23 cellular contexts compared by ENCODE assay signal in genomic region chr2:239047861-239048260, GRCh38.
DNase-seq lines count a peak whose midpoint lies in the region; ATAC-seq, FAIRE-seq and TF ChIP-seq lines count a peak whose summit lies in the region.
"Had no signal": no experiment of that assay in that cellular context is flagged by ENCODE, and none has a peak within 500 bp of the region (broad histone marks: within the 10 kb centered on the region; RNA-seq: fewer than 3 reads in every experiment).

No MANE protein-coding gene starts in this region.

- in situ Hi-C loops in HepG2 (cut with HindIII; ENCODE audit: extremely low pct_ligation_motif_present, low pct_unique_long_range_greater_than_20kb) = no loop called here

- H3K9me3 ChIP-seq in HepG2 (ENCODE audit: low read length) (peaks cover 7% of the 10 kb centered on the region; the same call in 1 of the 2 replicates), right lobe of liver (no peaks in the 10 kb centered on the region), neuronal stem cell (replicated peaks in 1 of 2; ENCODE audit: control insufficient read depth in 2 of 2, insufficient read depth in 1 of 2, low read depth in 1 of 2, low read length in 2 of 2) (peaks cover 0 to 2% of the 10 kb centered on the region in 2 donors)
- H3K9me3 ChIP-seq: A549 had no signal

- no peak overlapping the region for H2BK120ac ChIP-seq in neuronal stem cell (ENCODE audit: low read depth, low read length)

- CTCF ChIA-PET in activated CD4-positive, alpha-beta memory T cell treated with anti-CD3 and anti-CD28 coated beads, Interleukin-2, amount 10 ng/mL, durations not matched to agents 7 days and 5 days (lab: Charles Lee) = no interaction called here
- CTCF ChIA-PET in activated CD4-positive, alpha-beta memory T cell treated with anti-CD3 and anti-CD28 coated beads for 36 hours (lab: Charles Lee) = no interaction called here
- CTCF ChIA-PET in HepG2 (lab: Yijun Ruan, JAX; ENCODE audit: low intra/inter-chr PET ratio, low total read pairs) = no interaction called here

- no peak for TF ChIP-seq POLR2A in HepG2 (IDR thresholded peaks at IDR 0.05; ENCODE audit: insufficient read depth in 1 of 2, low read depth in 2 of 2, low read length in 2 of 2)
- no peak for TF ChIP-seq POLR2A in right lobe of liver (IDR thresholded peaks at IDR 0.05)

- TF ChIP-seq CTCF in HepG2 (CRISPR knock-in tag; IDR thresholded peaks at IDR 0.05) (no peak), right lobe of liver (IDR thresholded peaks at IDR 0.05) (no peak)

- BruUV-seq in HepG2 (replicated peaks; lab: Mats Ljungman, UMichigan) = no TSS peak

- H2AFZ ChIP-seq in HepG2 (ENCODE audit: low read length) = no peak overlapping the region
- no peak overlapping the region for H2AFZ ChIP-seq in neuronal stem cell (ENCODE audit: low read length)
- H2AFZ ChIP-seq: GM23338 had no signal

- intact Hi-C loops in activated CD4-positive, alpha-beta memory T cell treated with anti-CD3 and anti-CD28 coated beads for 36 hours (cut with micrococcal nuclease) = no loop called here
- intact Hi-C loops in HepG2 (cut with micrococcal nuclease; ENCODE audit: unreplicated experiment) (no loop called here), right lobe of liver (cut with DNase I) (no loop called here)

- no peak for FAIRE-seq in HepG2 (lab: Jason Lieb, UNC)
- FAIRE-seq: A549, D721Med, G401.6, GM12892, GM18507, H54, HTR-8/SVneo had no signal

- POLR2A ChIA-PET in activated CD4-positive, alpha-beta memory T cell treated with anti-CD3 and anti-CD28 coated beads, Interleukin-2, amount 10 ng/mL, durations not matched to agents 7 days and 5 days (lab: Charles Lee) = no interaction called here
- POLR2A ChIA-PET in activated CD4-positive, alpha-beta memory T cell treated with anti-CD3 and anti-CD28 coated beads for 36 hours (lab: Charles Lee) = no interaction called here
- POLR2A ChIA-PET in HepG2 (lab: Yijun Ruan, JAX) = no interaction called here

- H3K4me1 Mint-ChIP-seq in activated CD4-positive, alpha-beta memory T cell treated with anti-CD3 and anti-CD28 coated beads, Interleukin-2, amount 10 ng/mL, durations not matched to agents 7 days and 5 days = no peaks in the 10 kb centered on the region
- no peaks in the 10 kb centered on the region for H3K4me1 Mint-ChIP-seq in activated CD4-positive, alpha-beta memory T cell treated with anti-CD3 and anti-CD28 coated beads for 36 hours (ENCODE audit: low read depth)
- H3K4me1 Mint-ChIP-seq: GM23338 had no signal

- H3K4me3 ChIP-seq in HepG2 (replicated peaks in 1 of 3; ENCODE audit: insufficient read depth in 1 of 3, low read depth in 2 of 3, low read length in 3 of 3) (no peak overlapping the region), right lobe of liver (no peak overlapping the region), neuronal stem cell (ENCODE audit: low read length in 2 of 2) (no peak overlapping the region)
- H3K4me3 ChIP-seq: A549, GM23338 had no signal

- H4K8ac ChIP-seq in neuronal stem cell (ENCODE audit: low read depth, low read length) = no peak overlapping the region

- no peak for ATAC-seq in HepG2
- no peak for ATAC-seq in right lobe of liver
- no peak for ATAC-seq in GM18858 (IDR thresholded peaks at IDR 0.05; ENCODE audit: unreplicated experiment)
- ATAC-seq: A549; CD8-positive, alpha-beta T cell; GM23338; HCT116 had no signal

- TF ChIP-seq RAD21 in HepG2 (CRISPR knock-in tag; IDR thresholded peaks at IDR 0.05) = no peak

- no peaks in the 10 kb centered on the region for H3K9me3 Mint-ChIP-seq in activated CD4-positive, alpha-beta memory T cell treated with anti-CD3 and anti-CD28 coated beads, Interleukin-2, amount 10 ng/mL, durations not matched to agents 7 days and 5 days
- H3K9me3 Mint-ChIP-seq in activated CD4-positive, alpha-beta memory T cell treated with anti-CD3 and anti-CD28 coated beads for 36 hours = no peaks in the 10 kb centered on the region
- H3K9me3 Mint-ChIP-seq: CD8-positive, alpha-beta T cell; GM23338; HFFc6 had no signal

- peaks cover under 1% of the 10 kb centered on the region for H3K27me3 Mint-ChIP-seq in activated CD4-positive, alpha-beta memory T cell treated with anti-CD3 and anti-CD28 coated beads, Interleukin-2, amount 10 ng/mL, durations not matched to agents 7 days and 5 days
- no peaks in the 10 kb centered on the region for H3K27me3 Mint-ChIP-seq in activated CD4-positive, alpha-beta memory T cell treated with anti-CD3 and anti-CD28 coated beads for 36 hours
- H3K27me3 Mint-ChIP-seq: IgD-negative memory B cell had no signal

- 96% methylated on average over 11 of the region's 11 CpGs for WGBS in HepG2 (ENCODE audit: low lambda C conversion rate)
- WGBS in right lobe of liver (ENCODE audit: insufficient coverage, low coverage, low lambda C conversion rate, missing lambda C conversion rate) = 90% methylated on average over 11 of the region's 11 CpGs
- no CpG with 5 or more reads among the region's 11 CpGs for WGBS in neuronal stem cell (ENCODE audit: extremely low coverage in 2 of 2, insufficient read length in 2 of 2, insufficient replicate concordance in 1 of 2), 2 donors

- no peak overlapping the region for H3K27ac ChIP-seq in HepG2 (ENCODE audit: extremely low read length, insufficient read depth, low read length)
- H3K27ac ChIP-seq in right lobe of liver = no peak overlapping the region
- no peak overlapping the region for H3K27ac ChIP-seq in neuronal stem cell (replicated peaks; ENCODE audit: low read length)
- H3K27ac ChIP-seq: 22Rv1, A549, C4-2B had no signal

- H3K23ac ChIP-seq in neuronal stem cell (ENCODE audit: low read depth, low read length, poor library complexity) = no peak overlapping the region

- no peak overlapping the region for H2BK5ac ChIP-seq in neuronal stem cell (ENCODE audit: low read length)

- no peak overlapping the region for H3K9ac ChIP-seq in HepG2 (ENCODE audit: insufficient read depth, low read depth, low read length)
- no peak overlapping the region for H3K9ac ChIP-seq in neuronal stem cell (ENCODE audit: low read depth, low read length, poor library complexity)

- peak overlapping the region; percentile 15 for H3K18ac ChIP-seq in neuronal stem cell (ENCODE audit: low read length)

- no peak overlapping the region for H2BK15ac ChIP-seq in neuronal stem cell (ENCODE audit: low read length)

- no peak overlapping the region for H3K4me2 ChIP-seq in HepG2 (ENCODE audit: low read depth, low read length)
- H3K4me2 ChIP-seq in neuronal stem cell (ENCODE audit: insufficient read depth, low read length, poor library complexity, severe bottlenecking) = no peak overlapping the region
- H3K4me2 ChIP-seq: A549, GM23338 had no signal

- H3K79me2 ChIP-seq in HepG2 (ENCODE audit: insufficient read depth, low read length) = no peaks in the 10 kb centered on the region

- peak overlapping the region; percentile 21 for H2AK5ac ChIP-seq in neuronal stem cell (ENCODE audit: low read depth, low read length)

- DNase-seq in activated CD4-positive, alpha-beta memory T cell treated with anti-CD3 and anti-CD28 coated beads, Interleukin-2, amount 10 ng/mL, durations not matched to agents 7 days and 5 days = no peak
- no peak for DNase-seq in activated CD4-positive, alpha-beta memory T cell treated with anti-CD3 and anti-CD28 coated beads for 36 hours
- DNase-seq in HepG2 (ENCODE audit: low spot score) (no peak), right lobe of liver (no peak), neuronal stem cell (ENCODE audit: low spot score) (no peak), GF-D8 (lab: John Stamatoyannopoulos, UW) (no peak)
- no peak for DNase-seq in activated CD4-positive, alpha-beta T cell treated with anti-CD3 and anti-CD28 coated beads for 4 hours
- DNase-seq: AML-193; CD8-positive, alpha-beta T cell; HFFc6 had no signal

- H3K4ac ChIP-seq in neuronal stem cell (ENCODE audit: low read length) = no peak overlapping the region

- no peak overlapping the region for H4K91ac ChIP-seq in neuronal stem cell (ENCODE audit: low read depth, low read length, poor library complexity)

- no peaks in the 10 kb centered on the region for H3K27me3 ChIP-seq in HepG2 (ENCODE audit: control insufficient read depth in 1 of 2, insufficient read depth in 2 of 2, low read length in 2 of 2)
- no peaks in the 10 kb centered on the region for H3K27me3 ChIP-seq in right lobe of liver
- no peaks in the 10 kb centered on the region for H3K27me3 ChIP-seq in neuronal stem cell (ENCODE audit: control insufficient read depth in 3 of 3, insufficient read depth in 3 of 3, low read depth in 1 of 3, low read length in 3 of 3)

- H4K20me1 ChIP-seq in HepG2 (ENCODE audit: insufficient read depth, low read length) = no peaks in the 10 kb centered on the region

- peaks cover 38% of the 10 kb centered on the region for H3K4me1 ChIP-seq in HepG2 (ENCODE audit: insufficient read depth, low read length)
- no peaks in the 10 kb centered on the region for H3K4me1 ChIP-seq in right lobe of liver
- H3K4me1 ChIP-seq in neuronal stem cell (ENCODE audit: control insufficient read depth in 2 of 2, insufficient read depth in 1 of 2, low read depth in 1 of 2, low read length in 2 of 2) = no peaks in the 10 kb centered on the region
- H3K4me1 ChIP-seq: A549 had no signal

- H3K36me3 ChIP-seq in HepG2 (replicated peaks in 1 of 2; ENCODE audit: control insufficient read depth in 1 of 2, insufficient read depth in 2 of 2, low read length in 2 of 2) = 0 out of 5 replicates have a peak, but pooled peaks cover 0 to 6% of the 10 kb centered on the region in 2 experiments
- no peaks in the 10 kb centered on the region for H3K36me3 ChIP-seq in right lobe of liver
- peaks cover 6 to 15% of the 10 kb centered on the region in 2 donors for H3K36me3 ChIP-seq in neuronal stem cell (replicated peaks in 1 of 2; ENCODE audit: control insufficient read depth in 2 of 2, insufficient read depth in 2 of 2, low read length in 2 of 2)

- H3K27ac Mint-ChIP-seq in activated CD4-positive, alpha-beta memory T cell treated with anti-CD3 and anti-CD28 coated beads, Interleukin-2, amount 10 ng/mL, durations not matched to agents 7 days and 5 days = peak overlapping the region; percentile 7
- H3K27ac Mint-ChIP-seq in activated CD4-positive, alpha-beta memory T cell treated with anti-CD3 and anti-CD28 coated beads for 36 hours = no peak overlapping the region
- H3K27ac Mint-ChIP-seq: CD8-positive, alpha-beta T cell; GM23338; HFFc6; IgD-negative memory B cell had no signal

- H3K4me3 Mint-ChIP-seq in activated CD4-positive, alpha-beta memory T cell treated with anti-CD3 and anti-CD28 coated beads, Interleukin-2, amount 10 ng/mL, durations not matched to agents 7 days and 5 days = no peak overlapping the region
- no peak overlapping the region for H3K4me3 Mint-ChIP-seq in activated CD4-positive, alpha-beta memory T cell treated with anti-CD3 and anti-CD28 coated beads for 36 hours
- H3K4me3 Mint-ChIP-seq: CD8-positive, alpha-beta T cell; GM23338; HFFc6; IgD-negative memory B cell had no signal

- H3K79me1 ChIP-seq in neuronal stem cell (ENCODE audit: low read depth, low read length) = no peaks in the 10 kb centered on the region

- no peak for TF ChIP-seq EP300 in HepG2 (IDR thresholded peaks at IDR 0.05; ENCODE audit: low read depth in 2 of 2, low read length in 2 of 2)
- TF ChIP-seq EP300 in HepG2 (CRISPR knock-in tag; IDR thresholded peaks at IDR 0.05; ENCODE audit: borderline replicate concordance) = no peak

- no peak overlapping the region for H3K14ac ChIP-seq in neuronal stem cell (ENCODE audit: low read length)

- no peak overlapping the region for H2BK12ac ChIP-seq in neuronal stem cell (ENCODE audit: low read length)

- peaks cover 10% of the 10 kb centered on the region for H3K36me3 Mint-ChIP-seq in activated CD4-positive, alpha-beta memory T cell treated with anti-CD3 and anti-CD28 coated beads, Interleukin-2, amount 10 ng/mL, durations not matched to agents 7 days and 5 days (ENCODE audit: low read depth)
- H3K36me3 Mint-ChIP-seq in activated CD4-positive, alpha-beta memory T cell treated with anti-CD3 and anti-CD28 coated beads for 36 hours = peaks cover 9% of the 10 kb centered on the region
